In the genomic region with DNA sequence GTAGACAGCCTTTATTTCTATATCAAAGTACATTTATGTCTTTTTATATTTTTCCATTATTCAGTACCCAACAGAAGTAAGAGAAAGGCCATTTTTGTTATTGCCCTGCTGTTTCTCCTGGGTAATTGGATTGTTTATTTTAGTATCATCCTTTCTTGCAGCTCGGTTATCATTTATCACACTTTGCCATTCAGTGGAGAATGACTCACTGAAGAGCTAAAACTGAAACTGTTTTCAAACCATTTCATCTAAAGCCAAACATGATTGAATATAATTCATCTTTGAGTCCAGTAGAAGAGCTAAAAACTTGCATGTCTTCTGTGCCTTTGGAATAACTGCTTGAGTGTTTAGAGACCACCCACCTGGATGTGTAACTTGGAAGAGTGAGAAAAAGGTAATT, we compare ENCODE assay signal across 31 cellular contexts.
DNase-seq lines count a peak whose midpoint lies in the region; TF ChIP-seq lines count a peak whose summit lies in the region.
"Had no signal": no experiment of that assay in that cellular context is flagged by ENCODE, and none has a peak within 500 bp of the region (broad histone marks: within the 10 kb centered on the region; RNA-seq: fewer than 3 reads in every experiment).

No MANE protein-coding gene starts in this region.

- H3K27me3 Mint-ChIP-seq in MCF 10A (ENCODE audit: insufficient read depth, unreplicated experiment) = no peaks in the 10 kb centered on the region
- H3K27me3 Mint-ChIP-seq: memory B cell had no signal

- dilution Hi-C loops in mammary epithelial cell (cut with HindIII; ENCODE audit: low sequenced_read_pairs) = no loop called here

- H3K36me3 ChIP-seq in mammary epithelial cell (ENCODE audit: insufficient read depth, low read length) (no peaks in the 10 kb centered on the region), SK-N-SH (replicated peaks in 1 of 2; ENCODE audit: control insufficient read depth in 1 of 2, insufficient read depth in 2 of 2, low read length in 1 of 2) (no peaks in the 10 kb centered on the region)
- H3K36me3 ChIP-seq: brain microvascular endothelial cell, neural progenitor cell, pancreas, suprapubic skin, upper lobe of left lung had no signal

- H3K27ac Mint-ChIP-seq in MCF 10A (ENCODE audit: low read depth, unreplicated experiment) = no peak overlapping the region
- H3K27ac Mint-ChIP-seq: activated naive CD4-positive, alpha-beta T cell treated with anti-CD3 and anti-CD28 coated beads, Interleukin-2, amount 50 U/mL, for 72 hours; activated T-helper 2 cell treated with anti-CD3 and anti-CD28 coated beads, Interferon-gamma antibody, Interleukin-2, Interleukin-4, amounts not matched to agents 10 μg/mL and 5 μg/mL and 100 μg/mL, durations not matched to agents 14 hours and 24 hours and 36 hours; memory B cell; neural progenitor cell had no signal

- H3K27me3 ChIP-seq in mammary epithelial cell (ENCODE audit: insufficient read depth, low read length) = peaks cover 2% of the 10 kb centered on the region
- no peaks in the 10 kb centered on the region for H3K27me3 ChIP-seq in SK-N-SH (ENCODE audit: insufficient read depth)
- H3K27me3 ChIP-seq: brain microvascular endothelial cell, neural progenitor cell, pancreas, suprapubic skin, upper lobe of left lung had no signal

- no peak overlapping the region for H3K9ac ChIP-seq in mammary epithelial cell (ENCODE audit: insufficient read depth, low read length)
- no peak overlapping the region for H3K9ac ChIP-seq in SK-N-SH
- H3K9ac ChIP-seq: neural progenitor cell had no signal

- intact Hi-C loops in mammary epithelial cell (cut with micrococcal nuclease) = no loop called here
- intact Hi-C loops in MCF 10A (cut with micrococcal nuclease) = no loop called here

- TF ChIP-seq EP300 in SK-N-SH (IDR thresholded peaks at IDR 0.05; ENCODE audit: borderline replicate concordance in 1 of 2, low read depth in 1 of 2, low read length in 1 of 2) = no peak

- no peaks in the 10 kb centered on the region for H3K9me2 ChIP-seq in SK-N-SH

- in situ Hi-C loops in mammary epithelial cell (cut with MboI; ENCODE audit: low sequenced_read_pairs in 2 of 2) = no loop called here

- peak overlapping the region; percentile 63 for H2AFZ ChIP-seq in mammary epithelial cell (ENCODE audit: low read depth, low read length)
- no peak overlapping the region for H2AFZ ChIP-seq in SK-N-SH (ENCODE audit: low read depth)
- H2AFZ ChIP-seq: neural progenitor cell had no signal

- H4K20me1 ChIP-seq in mammary epithelial cell (ENCODE audit: insufficient read depth, low read length) (no peaks in the 10 kb centered on the region), SK-N-SH (ENCODE audit: insufficient read depth) (no peaks in the 10 kb centered on the region)

- H3K27ac ChIP-seq in mammary epithelial cell (ENCODE audit: insufficient read depth, low read depth, low read length) (no peak overlapping the region), SK-N-SH (ENCODE audit: low read depth in 2 of 2, low read length in 1 of 2) (no peak overlapping the region)
- H3K27ac ChIP-seq: 22Rv1, brain microvascular endothelial cell, neural progenitor cell, pancreas, suprapubic skin, upper lobe of left lung had no signal

- H3K9me3 ChIP-seq in mammary epithelial cell (replicated peaks; ENCODE audit: insufficient read depth, low read length) = no peaks in the 10 kb centered on the region
- no peaks in the 10 kb centered on the region for H3K9me3 ChIP-seq in SK-N-SH
- H3K9me3 ChIP-seq: pancreas, suprapubic skin, upper lobe of left lung had no signal

- H3K4me2 ChIP-seq in mammary epithelial cell (ENCODE audit: insufficient read depth, low read depth, low read length) = peak overlapping the region; percentile 62
- H3K4me2 ChIP-seq in SK-N-SH = no peak overlapping the region
- H3K4me2 ChIP-seq: neural progenitor cell, smooth muscle cell had no signal

- BruUV-seq in mammary epithelial cell (replicated peaks; lab: Mats Ljungman, UMichigan) (no TSS peak), MCF 10A (replicated peaks; lab: Mats Ljungman, UMichigan) (no TSS peak)

- H3K4me1 Mint-ChIP-seq in MCF 10A (ENCODE audit: insufficient read depth, unreplicated experiment) = peaks cover 8% of the 10 kb centered on the region
- H3K4me1 Mint-ChIP-seq: memory B cell, neural progenitor cell had no signal

- no peak overlapping the region for H3K4me3 Mint-ChIP-seq in MCF 10A (ENCODE audit: unreplicated experiment)
- H3K4me3 Mint-ChIP-seq: memory B cell, neural progenitor cell had no signal

- no peak for TF ChIP-seq RAD21 in SK-N-SH (IDR thresholded peaks at IDR 0.05; ENCODE audit: low read length)

- TF ChIP-seq CTCF in mammary epithelial cell (conservative IDR thresholded peaks at IDR 0.05 in 1 of 2, IDR thresholded peaks at IDR 0.05 in 1 of 2; ENCODE audit: extremely low read depth in 1 of 2, insufficient read depth in 1 of 2, low read depth in 1 of 2, low read length in 2 of 2) (no peak), MCF 10A (IDR thresholded peaks at IDR 0.05; ENCODE audit: unreplicated experiment) (no peak), choroid plexus epithelial cell (conservative IDR thresholded peaks at IDR 0.05; ENCODE audit: low read depth, low read length) (no peak), SK-N-SH (IDR thresholded peaks at IDR 0.05) (no peak)

- H3K36me3 Mint-ChIP-seq in MCF 10A (ENCODE audit: insufficient read depth, unreplicated experiment) = no peaks in the 10 kb centered on the region
- H3K36me3 Mint-ChIP-seq: activated naive CD4-positive, alpha-beta T cell treated with anti-CD3 and anti-CD28 coated beads, Interleukin-2, amount 50 U/mL, for 72 hours; memory B cell; neural progenitor cell had no signal

- WGBS in mammary epithelial cell (ENCODE audit: low coverage, missing lambda C conversion rate) = 0% methylated on average over 1 of the region's 1 CpG
- 0% methylated on average over 1 of the region's 1 CpG for WGBS in SK-N-SH (ENCODE audit: low lambda C conversion rate)

- H3K4me3 ChIP-seq in mammary epithelial cell (replicated peaks in 1 of 3; ENCODE audit: insufficient read depth in 1 of 3, low read depth in 2 of 3, low read length in 3 of 3) = no peak overlapping the region
- no peak overlapping the region for H3K4me3 ChIP-seq in choroid plexus epithelial cell (ENCODE audit: low read depth, low read length)
- no peak overlapping the region for H3K4me3 ChIP-seq in SK-N-SH (ENCODE audit: low read depth in 2 of 2, low read length in 1 of 2)
- H3K4me3 ChIP-seq: neural progenitor cell, pancreas, smooth muscle cell, suprapubic skin, upper lobe of left lung had no signal

- H3F3A ChIP-seq in SK-N-SH (replicated peaks; ENCODE audit: insufficient read depth) = no peaks in the 10 kb centered on the region

- H3K4me1 ChIP-seq in mammary epithelial cell (ENCODE audit: insufficient read depth, low read length) (no peaks in the 10 kb centered on the region), SK-N-SH (ENCODE audit: control insufficient read depth in 1 of 2, insufficient read depth in 2 of 2, low read depth in 1 of 2, low read length in 1 of 2) (no peaks in the 10 kb centered on the region)
- H3K4me1 ChIP-seq: neural progenitor cell, pancreas, suprapubic skin, upper lobe of left lung had no signal

- POLR2A ChIA-PET in MCF 10A (lab: Yijun Ruan, JAX) (no interaction called here), SK-N-SH (lab: Yijun Ruan, JAX) (no interaction called here)

- H3K9me3 Mint-ChIP-seq in MCF 10A (ENCODE audit: unreplicated experiment) = peaks cover 3% of the 10 kb centered on the region
- H3K9me3 Mint-ChIP-seq: neural progenitor cell had no signal

- CTCF ChIA-PET in mammary epithelial cell (lab: Charles Lee; ENCODE audit: low non-redundant PET) = interaction anchor here (0.7 kb wide), 1 partner anchor 142 kb away, joined by 3 read pairs; no protein-coding TSS in a partner anchor
- CTCF ChIA-PET in MCF 10A (lab: Yijun Ruan, JAX) = no interaction called here
- CTCF ChIA-PET in SK-N-SH (lab: Yijun Ruan, JAX) = no interaction called here

- H3K79me2 ChIP-seq in mammary epithelial cell (ENCODE audit: insufficient read depth, low read length) = no peaks in the 10 kb centered on the region
- no peaks in the 10 kb centered on the region for H3K79me2 ChIP-seq in SK-N-SH (ENCODE audit: insufficient read depth)

- DNase-seq in DMS 273 (lab: John Stamatoyannopoulos, UW; ENCODE audit: unreplicated experiment) (peak; percentile 2), DMS 273 treated with DMSO at 0.1 percent for 48 hours (lab: John Stamatoyannopoulos, UW) (no peak), mammary epithelial cell (peak; percentile 7), MCF 10A (ENCODE audit: unreplicated experiment) (no peak), choroid plexus epithelial cell (ENCODE audit: low read depth) (peak; percentile 0), T-helper 1 cell (no peak), DMS153 treated with DMSO at 0.1 percent for 48 hours (lab: John Stamatoyannopoulos, UW; ENCODE audit: unreplicated experiment) (no peak), SK-N-SH (no peak)
- DNase-seq: activated CD4-positive, alpha-beta T cell treated with anti-CD3 and anti-CD28 coated beads for 48 hours; activated CD8-positive, alpha-beta memory T cell treated with anti-CD3 and anti-CD28 coated beads for 24 hours; activated T-cell treated with anti-CD3 and anti-CD28 coated beads for 4 hours; amygdala; brain microvascular endothelial cell; cerebellar nuclear complex; hippocampal formation; left cardiac atrium; NCI-H1092 treated with DMSO at 0.1 percent for 48 hours; NCI-H2029 treated with DMSO at 0.1 percent for 48 hours; pancreas; SIG-M5; stimulated activated naive CD4-positive, alpha-beta T cell; SW 1271; T-helper 9 cell; upper lobe of left lung had no signal

TF ChIP-seq in SK-N-SH, 30 proteins besides CTCF, POLR2A, EP300 and RAD21 (continues in another document):
- TF ChIP-seq TEAD4 (IDR thresholded peaks at IDR 0.05; ENCODE audit: borderline replicate concordance, insufficient read depth) (no peak), RXRA (IDR thresholded peaks at IDR 0.05; ENCODE audit: borderline replicate concordance, low read depth) (no peak), TCF12 (IDR thresholded peaks at IDR 0.05) (no peak), MXI1 (IDR thresholded peaks at IDR 0.05; ENCODE audit: low read depth, low read length) (no peak), SIN3A (IDR thresholded peaks at IDR 0.05; ENCODE audit: borderline replicate concordance, low read depth, low read length) (no peak), JUND (IDR thresholded peaks at IDR 0.05) (no peak)
- TF ChIP-seq, protein P1, sequence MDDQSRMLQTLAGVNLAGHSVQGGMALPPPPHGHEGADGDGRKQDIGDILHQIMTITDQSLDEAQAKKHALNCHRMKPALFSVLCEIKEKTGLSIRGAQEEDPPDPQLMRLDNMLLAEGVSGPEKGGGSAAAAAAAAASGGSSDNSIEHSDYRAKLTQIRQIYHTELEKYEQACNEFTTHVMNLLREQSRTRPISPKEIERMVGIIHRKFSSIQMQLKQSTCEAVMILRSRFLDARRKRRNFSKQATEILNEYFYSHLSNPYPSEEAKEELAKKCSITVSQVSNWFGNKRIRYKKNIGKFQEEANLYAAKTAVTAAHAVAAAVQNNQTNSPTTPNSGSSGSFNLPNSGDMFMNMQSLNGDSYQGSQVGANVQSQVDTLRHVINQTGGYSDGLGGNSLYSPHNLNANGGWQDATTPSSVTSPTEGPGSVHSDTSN (IDR thresholded peaks at IDR 0.05) = no peak
- TF ChIP-seq, protein P2, sequence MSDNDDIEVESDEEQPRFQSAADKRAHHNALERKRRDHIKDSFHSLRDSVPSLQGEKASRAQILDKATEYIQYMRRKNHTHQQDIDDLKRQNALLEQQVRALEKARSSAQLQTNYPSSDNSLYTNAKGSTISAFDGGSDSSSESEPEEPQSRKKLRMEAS (IDR thresholded peaks at IDR 0.05; ENCODE audit: low read depth) = no peak

Comparison
In these comparisons a context has a peak if more than half of its experiments do, and no peak if none do; other contexts are left out.
1. DNase-seq: peak in DMS 273 (single experiment), mammary epithelial cell (single experiment) and choroid plexus epithelial cell (single experiment); none in DMS 273 treated with DMSO at 0.1 percent for 48 hours (single experiment), MCF 10A (single experiment), T-helper 1 cell (0 of 5), DMS153 treated with DMSO at 0.1 percent for 48 hours (single experiment) and SK-N-SH (single experiment).